In genomic region chr18:13318644-13319501, GRCh38 we compare ENCODE assay signal across 20 cellular contexts.
DNase-seq lines count a peak whose midpoint lies in the region; ATAC-seq and TF ChIP-seq lines count a peak whose summit lies in the region.
"Had no signal": no experiment of that assay in that cellular context is flagged by ENCODE, and none has a peak within 500 bp of the region (broad histone marks: within the 10 kb centered on the region; RNA-seq: fewer than 3 reads in every experiment).

No MANE protein-coding gene starts in this region.

- H3K9me2 ChIP-seq in GM23338 (ENCODE audit: insufficient read depth): no peaks in the 10 kb centered on the region

- H2AFZ ChIP-seq in GM23338: no peak overlapping the region

- DNase-seq in M059J (ENCODE audit: low read depth) (peak; percentile 24), left cardiac atrium (no peak), NCI-H2171 (lab: John Stamatoyannopoulos, UW) (no peak), endodermal cell (no peak), GM23338 (ENCODE audit: low spot score) (no peak)
- peak; percentile 22 to 28 for DNase-seq in stimulated activated CD8-positive, alpha-beta memory T cell treated with anti-CD3 and anti-CD28 coated beads, Interleukin-15, amount 100 ng/mL, for 48 hours (ENCODE audit: low read depth in 2 of 2)
- DNase-seq: activated CD4-positive, alpha-beta T cell treated with anti-CD3 and anti-CD28 coated beads, Interleukin-2, amount 50 U/mL, for 4 hours; activated naive CD4-positive, alpha-beta T cell; CD8-positive, alpha-beta T cell; hippocampal formation; IMR-90; NCI-H1048; NCI-H2171 treated with DMSO at 0.1 percent for 48 hours; NK-92 treated with Interleukin-12 subunit alpha and Interleukin-12 subunit beta, amount 100 ng/mL, for 24 hours; stimulated activated CD4-positive, alpha-beta T cell treated with anti-CD3 and anti-CD28 coated beads, Interleukin-1b, Interleukin-23, amount 100 ng/mL, for 48 hours; T-helper 9 cell had no signal

- no peak overlapping the region for H3K4me3 ChIP-seq in BLaER1 treated with 17β-estradiol and CSF1 and Interleukin-3, amounts not matched to agents 10 nM and 100 nM
- H3K4me3 ChIP-seq in endodermal cell (ENCODE audit: low read length): no peak overlapping the region
- no peak overlapping the region for H3K4me3 ChIP-seq in GM23338
- H3K4me3 ChIP-seq: breast epithelium, HAP-1 had no signal

- no peak overlapping the region for H3K4me3 Mint-ChIP-seq in endodermal cell
- H3K4me3 Mint-ChIP-seq in GM23338: no peak overlapping the region
- H3K4me3 Mint-ChIP-seq: CD8-positive, alpha-beta T cell had no signal

- H3K9ac ChIP-seq in BLaER1 treated with 17β-estradiol and CSF1 and Interleukin-3, amounts not matched to agents 10 nM and 100 nM: peak overlapping the region in 2 of 11 experiments; percentile 2 to 35; a peak in 2 of 22 replicates
- no peak overlapping the region for H3K9ac ChIP-seq in endodermal cell (ENCODE audit: extremely low read depth, low read length, poor library complexity, severe bottlenecking)

- peaks cover 2% of the 10 kb centered on the region for H3K4me1 Mint-ChIP-seq in endodermal cell
- no peaks in the 10 kb centered on the region for H3K4me1 Mint-ChIP-seq in GM23338

- H3K9me3 ChIP-seq in BLaER1 treated with 17β-estradiol and CSF1 and Interleukin-3, amounts not matched to agents 10 nM and 100 nM (replicated peaks in 1 of 11): peaks cover 18 to 50% (median 27%) of the 10 kb centered on the region in 11 experiments
- peaks cover 17% of the 10 kb centered on the region for H3K9me3 ChIP-seq in endodermal cell (ENCODE audit: control insufficient read depth, low read length)

- 87 to 88% methylated on average over 8 to 22 of the region's 22 CpGs for WGBS in endodermal cell (ENCODE audit: insufficient coverage in 1 of 2, insufficient read length in 1 of 2), 2 experiments

- peak overlapping the region; percentile 2 to 70 (median 35); a peak in 19 of 22 replicates for H3K4me2 ChIP-seq in BLaER1 treated with 17β-estradiol and CSF1 and Interleukin-3, amounts not matched to agents 10 nM and 100 nM
- H3K4me2 ChIP-seq in GM23338: no peak overlapping the region

- no peaks in the 10 kb centered on the region for H4K20me1 ChIP-seq in BLaER1 treated with 17β-estradiol and CSF1 and Interleukin-3, amounts not matched to agents 10 nM and 100 nM
- no peaks in the 10 kb centered on the region for H4K20me1 ChIP-seq in GM23338 (replicated peaks; ENCODE audit: insufficient read depth)

- H3K27me3 ChIP-seq in BLaER1 treated with 17β-estradiol and CSF1 and Interleukin-3, amounts not matched to agents 10 nM and 100 nM: no peaks in the 10 kb centered on the region
- H3K27me3 ChIP-seq in endodermal cell (ENCODE audit: control insufficient read depth, insufficient read depth, low read length, poor library complexity, severe bottlenecking) (no peaks in the 10 kb centered on the region), GM23338 (ENCODE audit: insufficient read depth) (no peaks in the 10 kb centered on the region)
- H3K27me3 ChIP-seq: breast epithelium had no signal

- no peak overlapping the region for H3K27ac Mint-ChIP-seq in endodermal cell
- no peak overlapping the region for H3K27ac Mint-ChIP-seq in GM23338
- H3K27ac Mint-ChIP-seq: CD8-positive, alpha-beta T cell had no signal

- H3K9me3 Mint-ChIP-seq in endodermal cell (peaks cover 28% of the 10 kb centered on the region), GM23338 (peaks cover 23% of the 10 kb centered on the region)

- H3F3A ChIP-seq in GM23338 (replicated peaks; ENCODE audit: low read depth): no peaks in the 10 kb centered on the region

- H3K27ac ChIP-seq in BLaER1 treated with 17β-estradiol and CSF1 and Interleukin-3, amounts not matched to agents 10 nM and 100 nM: peak overlapping the region in 5 of 11 experiments; percentile 4 to 49 (median 33); a peak in 8 of 22 replicates
- H3K27ac ChIP-seq in endodermal cell (ENCODE audit: low read depth, low read length) (no peak overlapping the region), GM23338 (ENCODE audit: low read depth) (no peak overlapping the region)

- ATAC-seq in left cardiac atrium: peak; percentile 25 to 59
- no peak for ATAC-seq in GM23338
- no peak for ATAC-seq in HG03571 (IDR thresholded peaks at IDR 0.05; ENCODE audit: unreplicated experiment)
- ATAC-seq: CD8-positive, alpha-beta T cell had no signal

- H3K27me3 Mint-ChIP-seq in endodermal cell (ENCODE audit: insufficient read depth): no peaks in the 10 kb centered on the region
- H3K27me3 Mint-ChIP-seq in GM23338 (ENCODE audit: insufficient read depth, low read depth, poor library complexity): peaks cover 6% of the 10 kb centered on the region

- peaks cover 0 to 84% (median 37%) of the 10 kb centered on the region in 11 experiments; a peak in 16 of 22 replicates for H3K36me3 ChIP-seq in BLaER1 treated with 17β-estradiol and CSF1 and Interleukin-3, amounts not matched to agents 10 nM and 100 nM
- H3K36me3 ChIP-seq in endodermal cell (ENCODE audit: control insufficient read depth, insufficient read depth, low read length) (no peaks in the 10 kb centered on the region), GM23338 (ENCODE audit: insufficient read depth) (peaks cover 9% of the 10 kb centered on the region; the same call in 1 of the 2 replicates)
- H3K36me3 ChIP-seq: breast epithelium, HAP-1 had no signal

- H3K79me2 ChIP-seq in GM23338 (replicated peaks; ENCODE audit: insufficient read depth): no peaks in the 10 kb centered on the region

- TF ChIP-seq CTCF in endodermal cell (conservative IDR thresholded peaks at IDR 0.05) (no peak), GM23338 (conservative IDR thresholded peaks at IDR 0.05; ENCODE audit: low read depth in 2 of 2) (no peak)

- H3K36me3 Mint-ChIP-seq in endodermal cell (ENCODE audit: low read depth): peaks cover 17% of the 10 kb centered on the region
- H3K36me3 Mint-ChIP-seq in GM23338 (ENCODE audit: low read depth): peaks cover 19% of the 10 kb centered on the region; the same call in 2 of the 3 replicates

- H3K4me1 ChIP-seq in BLaER1 treated with 17β-estradiol and CSF1 and Interleukin-3, amounts not matched to agents 10 nM and 100 nM: peaks cover 16 to 59% (median 46%) of the 10 kb centered on the region in 10 experiments
- H3K4me1 ChIP-seq in endodermal cell (ENCODE audit: control insufficient read depth, insufficient read depth, low read length): no peaks in the 10 kb centered on the region
- H3K4me1 ChIP-seq in GM23338 (ENCODE audit: insufficient read depth): no peaks in the 10 kb centered on the region; the same call in 1 of the 2 replicates
- H3K4me1 ChIP-seq: breast epithelium, HAP-1 had no signal

- intact Hi-C loops in left cardiac atrium (cut with DNase I): no loop called here

TF ChIP-seq in GM23338, 12 proteins besides CTCF, POLR2A, EP300 and RAD21:
- TF ChIP-seq, protein P1, sequence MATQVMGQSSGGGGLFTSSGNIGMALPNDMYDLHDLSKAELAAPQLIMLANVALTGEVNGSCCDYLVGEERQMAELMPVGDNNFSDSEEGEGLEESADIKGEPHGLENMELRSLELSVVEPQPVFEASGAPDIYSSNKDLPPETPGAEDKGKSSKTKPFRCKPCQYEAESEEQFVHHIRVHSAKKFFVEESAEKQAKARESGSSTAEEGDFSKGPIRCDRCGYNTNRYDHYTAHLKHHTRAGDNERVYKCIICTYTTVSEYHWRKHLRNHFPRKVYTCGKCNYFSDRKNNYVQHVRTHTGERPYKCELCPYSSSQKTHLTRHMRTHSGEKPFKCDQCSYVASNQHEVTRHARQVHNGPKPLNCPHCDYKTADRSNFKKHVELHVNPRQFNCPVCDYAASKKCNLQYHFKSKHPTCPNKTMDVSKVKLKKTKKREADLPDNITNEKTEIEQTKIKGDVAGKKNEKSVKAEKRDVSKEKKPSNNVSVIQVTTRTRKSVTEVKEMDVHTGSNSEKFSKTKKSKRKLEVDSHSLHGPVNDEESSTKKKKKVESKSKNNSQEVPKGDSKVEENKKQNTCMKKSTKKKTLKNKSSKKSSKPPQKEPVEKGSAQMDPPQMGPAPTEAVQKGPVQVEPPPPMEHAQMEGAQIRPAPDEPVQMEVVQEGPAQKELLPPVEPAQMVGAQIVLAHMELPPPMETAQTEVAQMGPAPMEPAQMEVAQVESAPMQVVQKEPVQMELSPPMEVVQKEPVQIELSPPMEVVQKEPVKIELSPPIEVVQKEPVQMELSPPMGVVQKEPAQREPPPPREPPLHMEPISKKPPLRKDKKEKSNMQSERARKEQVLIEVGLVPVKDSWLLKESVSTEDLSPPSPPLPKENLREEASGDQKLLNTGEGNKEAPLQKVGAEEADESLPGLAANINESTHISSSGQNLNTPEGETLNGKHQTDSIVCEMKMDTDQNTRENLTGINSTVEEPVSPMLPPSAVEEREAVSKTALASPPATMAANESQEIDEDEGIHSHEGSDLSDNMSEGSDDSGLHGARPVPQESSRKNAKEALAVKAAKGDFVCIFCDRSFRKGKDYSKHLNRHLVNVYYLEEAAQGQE (IDR thresholded peaks at IDR 0.05; ENCODE audit: unreplicated experiment): no peak
- no peak for TF ChIP-seq ETS1 (IDR thresholded peaks at IDR 0.05)
- no peak for TF ChIP-seq ZNF114 (CRISPR knock-in tag; IDR thresholded peaks at IDR 0.05)
TF ChIP-seq in GM23338: peak in this region for 0.

Comparison
In these comparisons a context has a peak if more than half of its experiments do, and no peak if none do; other contexts are left out.
1. DNase-seq: peak in M059J (single experiment) and stimulated activated CD8-positive, alpha-beta memory T cell treated with anti-CD3 and anti-CD28 coated beads, Interleukin-15, amount 100 ng/mL, for 48 hours (2 of 2); none in left cardiac atrium (single experiment), NCI-H2171 (single experiment), endodermal cell (single experiment) and GM23338 (single experiment).
2. ATAC-seq: peak in left cardiac atrium (2 of 2); none in GM23338 (single experiment) and HG03571 (single experiment).